Comparison of ENCODE assay signal across 15 cellular contexts in genomic region chr16:51949260-51949659, GRCh38.
DNase-seq lines count a peak whose midpoint lies in the region; ATAC-seq and TF ChIP-seq lines count a peak whose summit lies in the region.
"Had no signal": no experiment of that assay in that cellular context is flagged by ENCODE, and none has a peak within 500 bp of the region (broad histone marks: within the 10 kb centered on the region; RNA-seq: fewer than 3 reads in every experiment).

No MANE protein-coding gene starts in this region.

- no peak overlapping the region for H3K9ac ChIP-seq in mesendoderm (ENCODE audit: low read length)

- intact Hi-C loops in stomach (cut with DNase I; ENCODE audit: low total_unique reads), result no loop called here
- intact Hi-C loops in activated CD4-positive, alpha-beta memory T cell treated with anti-CD3 and anti-CD28 coated beads for 36 hours (cut with micrococcal nuclease), result no loop called here

- no peaks in the 10 kb centered on the region for H3K9me3 ChIP-seq in stomach
- H3K9me3 ChIP-seq: HAP-1 had no signal

- H3K4me2 ChIP-seq in GM23338 (0 out of 2 replicates have a peak overlapping the region, but pooled peaks have one; percentile 20), mesendoderm (ENCODE audit: low read length) (no peak overlapping the region)

- H3K36me3 ChIP-seq in GM23338 (ENCODE audit: insufficient read depth), result no peaks in the 10 kb centered on the region
- H3K36me3 ChIP-seq in mesendoderm (ENCODE audit: control insufficient read depth, insufficient read depth, low read length), result no peaks in the 10 kb centered on the region
- no peaks in the 10 kb centered on the region for H3K36me3 ChIP-seq in stomach
- H3K36me3 ChIP-seq: HAP-1 had no signal

- no peaks in the 10 kb centered on the region for H3F3A ChIP-seq in GM23338 (replicated peaks; ENCODE audit: low read depth)

- no peak overlapping the region for H3K56ac ChIP-seq in mesendoderm (ENCODE audit: low read length)

- CTCF ChIA-PET in activated CD4-positive, alpha-beta memory T cell treated with anti-CD3 and anti-CD28 coated beads for 36 hours (lab: Charles Lee), result no interaction called here

- POLR2A ChIA-PET in activated CD4-positive, alpha-beta memory T cell treated with anti-CD3 and anti-CD28 coated beads for 36 hours (lab: Charles Lee), result no interaction called here

- H2BK120ac ChIP-seq in mesendoderm (ENCODE audit: low read depth, low read length), result no peak overlapping the region

- H3K9me2 ChIP-seq in GM23338 (ENCODE audit: insufficient read depth), result no peaks in the 10 kb centered on the region

- no peak overlapping the region for H3K4me3 Mint-ChIP-seq in GM23338
- no peak overlapping the region for H3K4me3 Mint-ChIP-seq in activated CD4-positive, alpha-beta memory T cell treated with anti-CD3 and anti-CD28 coated beads for 36 hours
- H3K4me3 Mint-ChIP-seq: CD4-positive, alpha-beta T cell; IgD-negative memory B cell had no signal

- H2AFZ ChIP-seq in GM23338, result peak overlapping the region; percentile 53; the same call in 1 of the 2 replicates

- ATAC-seq in GM23338, result no peak

- no peak overlapping the region for H3K18ac ChIP-seq in mesendoderm (ENCODE audit: low read length)

- no peak for TF ChIP-seq EP300 in stomach (IDR thresholded peaks at IDR 0.05)

- H3K36me3 Mint-ChIP-seq in GM23338 (ENCODE audit: low read depth), result no peaks in the 10 kb centered on the region
- no peaks in the 10 kb centered on the region for H3K36me3 Mint-ChIP-seq in activated CD4-positive, alpha-beta memory T cell treated with anti-CD3 and anti-CD28 coated beads for 36 hours

- DNase-seq in GM23338 (ENCODE audit: low spot score) (no peak), SW480 (ENCODE audit: low spot score) (peak; percentile 14), mesendoderm (peak; percentile 56), stomach (peak; percentile 61), NCI-H1930 (lab: John Stamatoyannopoulos, UW) (no peak), NCI-H1105 treated with DMSO at 0.1 percent for 48 hours (lab: John Stamatoyannopoulos, UW) (no peak)
- DNase-seq in activated CD4-positive, alpha-beta memory T cell treated with anti-CD3 and anti-CD28 coated beads for 36 hours, result no peak
- DNase-seq: ACHN; C1 segment of cervical spinal cord; Calu3; CD4-positive, alpha-beta T cell; DMS79; GOT3 had no signal

- TF ChIP-seq CTCF in GM23338 (conservative IDR thresholded peaks at IDR 0.05; ENCODE audit: low read depth in 2 of 2) (no peak), stomach (IDR thresholded peaks at IDR 0.05) (no peak)

- no peak overlapping the region for H2BK15ac ChIP-seq in mesendoderm (replicated peaks; ENCODE audit: low read depth)

- no CpG with 5 or more reads among the region's 2 CpGs for WGBS in mesendoderm (ENCODE audit: extremely low coverage, insufficient coverage, low lambda C conversion rate)
- 23 to 44% (median 32%) methylated on average over 2 of the region's 2 CpGs for whole genome bisulfite sequencing in stomach, 5 donors

- H3K9me3 Mint-ChIP-seq in GM23338, result no peaks in the 10 kb centered on the region; the same call in 2 of the 3 replicates
- H3K9me3 Mint-ChIP-seq in activated CD4-positive, alpha-beta memory T cell treated with anti-CD3 and anti-CD28 coated beads for 36 hours, result no peaks in the 10 kb centered on the region
- H3K9me3 Mint-ChIP-seq: IgD-negative memory B cell had no signal

- H3K79me2 ChIP-seq in GM23338 (replicated peaks; ENCODE audit: insufficient read depth) (no peaks in the 10 kb centered on the region), mesendoderm (ENCODE audit: control insufficient read depth, insufficient read depth, low read length) (no peaks in the 10 kb centered on the region)

- H3K27ac ChIP-seq in GM23338 (ENCODE audit: low read depth), result no peak overlapping the region
- H3K27ac ChIP-seq in mesendoderm (ENCODE audit: low read depth, low read length), result no peak overlapping the region
- peak overlapping the region in 2 of 5 donors; percentile 34 to 36 for H3K27ac ChIP-seq in stomach

- H4K20me1 ChIP-seq in GM23338 (replicated peaks; ENCODE audit: insufficient read depth), result no peaks in the 10 kb centered on the region

- H3K27ac Mint-ChIP-seq in GM23338, result no peak overlapping the region
- H3K27ac Mint-ChIP-seq in activated CD4-positive, alpha-beta memory T cell treated with anti-CD3 and anti-CD28 coated beads for 36 hours, result no peak overlapping the region
- H3K27ac Mint-ChIP-seq: CD4-positive, alpha-beta T cell; IgD-negative memory B cell had no signal

- H2AK5ac ChIP-seq in mesendoderm (ENCODE audit: low read length), result no peak overlapping the region

- H3K4me3 ChIP-seq in GM23338, result no peak overlapping the region
- no peak overlapping the region for H3K4me3 ChIP-seq in mesendoderm (ENCODE audit: low read length)
- no peak overlapping the region for H3K4me3 ChIP-seq in stomach
- H3K4me3 ChIP-seq: HAP-1 had no signal

- no peak overlapping the region for H3K23ac ChIP-seq in mesendoderm (ENCODE audit: low read length)

- no peaks in the 10 kb centered on the region for H3K79me1 ChIP-seq in mesendoderm (ENCODE audit: low read length)

- TF ChIP-seq POLR2A in stomach (IDR thresholded peaks at IDR 0.05), result no peak

- peaks cover 63% of the 10 kb centered on the region for H3K4me1 ChIP-seq in GM23338 (ENCODE audit: insufficient read depth)
- H3K4me1 ChIP-seq in mesendoderm (ENCODE audit: control insufficient read depth, low read depth, low read length), result peaks cover 4% of the 10 kb centered on the region
- peaks cover 0 to 12% (median 2%) of the 10 kb centered on the region in 4 donors for H3K4me1 ChIP-seq in stomach

- H2BK5ac ChIP-seq in mesendoderm (ENCODE audit: low read length), result no peak overlapping the region

- H3K4ac ChIP-seq in mesendoderm (ENCODE audit: low read depth, low read length), result no peak overlapping the region

- no peak overlapping the region for H4K8ac ChIP-seq in mesendoderm (ENCODE audit: low read depth, low read length)

- no peak overlapping the region for H4K5ac ChIP-seq in mesendoderm (ENCODE audit: low read length)

- H3K4me1 Mint-ChIP-seq in GM23338, result peaks cover 65% of the 10 kb centered on the region
- no peaks in the 10 kb centered on the region for H3K4me1 Mint-ChIP-seq in activated CD4-positive, alpha-beta memory T cell treated with anti-CD3 and anti-CD28 coated beads for 36 hours (ENCODE audit: low read depth)
- H3K4me1 Mint-ChIP-seq: IgD-negative memory B cell had no signal

- no peaks in the 10 kb centered on the region for H3K27me3 Mint-ChIP-seq in GM23338 (ENCODE audit: insufficient read depth, low read depth, poor library complexity)
- no peaks in the 10 kb centered on the region for H3K27me3 Mint-ChIP-seq in activated CD4-positive, alpha-beta memory T cell treated with anti-CD3 and anti-CD28 coated beads for 36 hours
- H3K27me3 Mint-ChIP-seq: CD4-positive, alpha-beta T cell had no signal

- H3K27me3 ChIP-seq in GM23338 (ENCODE audit: insufficient read depth), result no peaks in the 10 kb centered on the region
- no peaks in the 10 kb centered on the region for H3K27me3 ChIP-seq in mesendoderm (ENCODE audit: insufficient read depth, low read length, poor library complexity)
- H3K27me3 ChIP-seq in stomach, result no peaks in the 10 kb centered on the region

TF ChIP-seq in GM23338, 12 proteins besides CTCF, POLR2A, EP300 and RAD21 (continues in another document):
- TF ChIP-seq NANOG (IDR thresholded peaks at IDR 0.05; ENCODE audit: borderline replicate concordance), result no peak

Comparison
In these comparisons a context has a peak if more than half of its experiments do, and no peak if none do; other contexts are left out.
1. DNase-seq: peak in SW480 (single experiment), mesendoderm (single experiment) and stomach (single experiment); none in GM23338 (single experiment), NCI-H1930 (0 of 2), activated CD4-positive, alpha-beta memory T cell treated with anti-CD3 and anti-CD28 coated beads for 36 hours (single experiment) and NCI-H1105 treated with DMSO at 0.1 percent for 48 hours (single experiment).